Comparison of ENCODE assay signal across 21 cellular contexts in the genomic region with DNA sequence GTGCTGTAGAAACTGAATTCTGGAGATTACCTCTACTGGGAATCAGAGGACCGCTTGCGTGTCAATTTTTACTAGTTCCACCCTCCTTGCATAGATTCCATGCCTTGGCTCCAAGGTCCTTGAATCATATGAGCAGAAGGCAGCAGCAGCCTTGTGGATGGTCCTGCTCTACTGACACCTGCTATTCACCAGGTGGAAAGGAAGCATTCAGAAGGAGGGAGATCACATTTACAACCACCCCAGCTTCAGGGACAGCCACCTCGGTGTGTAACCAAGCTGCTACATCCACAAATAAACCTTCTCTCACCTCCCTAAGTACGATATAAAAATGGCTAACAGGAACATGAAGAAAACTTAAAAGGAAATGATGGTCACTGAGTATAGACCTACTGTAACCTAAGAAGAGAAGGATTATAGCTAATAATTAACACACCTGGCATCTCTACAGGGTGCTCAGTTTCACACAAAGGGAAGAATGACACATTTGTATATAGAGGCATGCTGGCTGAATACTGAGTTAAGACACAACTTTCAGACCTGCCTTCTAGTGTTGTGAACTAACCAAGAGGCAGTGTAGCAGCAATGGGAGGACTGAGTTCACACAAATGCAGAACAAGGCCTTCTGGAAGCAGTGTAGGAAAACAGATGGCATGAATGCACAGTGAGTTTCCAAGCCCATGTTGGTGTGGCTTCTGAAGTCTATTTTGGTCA. TPM values are rescaled to one million over a fixed set of nuclear protein-coding genes. Genes with fewer than 3 reads are reported as not detected.
A peak's percentile ranks its signal among the peaks of the same experiment; 100 is the strongest.
DNase-seq lines count a peak whose midpoint lies in the region; ATAC-seq and TF ChIP-seq lines count a peak whose summit lies in the region.
"Had no signal": no experiment of that assay in that cellular context is flagged by ENCODE, and none has a peak within 500 bp of the region (broad histone marks: within the 10 kb centered on the region; RNA-seq: fewer than 3 reads in every experiment).

No MANE protein-coding gene starts in this region.

- H3K9ac ChIP-seq in neural progenitor cell: no peak overlapping the region

- H3K36me3 Mint-ChIP-seq in neural progenitor cell: no peaks in the 10 kb centered on the region
- H3K36me3 Mint-ChIP-seq: activated naive CD4-positive, alpha-beta T cell treated with anti-CD3 and anti-CD28 coated beads, Interleukin-2, amount 50 U/mL, for 24 hours; stimulated activated effector memory CD8-positive, alpha-beta T cell treated with anti-CD3 and anti-CD28 coated beads, Interleukin-12 subunit alpha, Interleukin-12 subunit beta, amount 100 ng/mL, for 72 hours had no signal

- H3K27me3 Mint-ChIP-seq in neural progenitor cell (ENCODE audit: insufficient read depth, low read depth): peaks cover 4% of the 10 kb centered on the region

- ATAC-seq in GM21390 (IDR thresholded peaks at IDR 0.05; ENCODE audit: unreplicated experiment): no peak
- ATAC-seq: activated T-cell treated with anti-CD3 and anti-CD28 coated beads, Interleukin-2, amount 50 U/mL, for 4 hours; esophagus mucosa; Panc1; SK-N-SH treated with all-trans-retinoic acid at 6 μM for 48 hours; stimulated activated effector memory CD8-positive, alpha-beta T cell treated with anti-CD3 and anti-CD28 coated beads, Interleukin-12 subunit alpha, Interleukin-12 subunit beta, amount 100 ng/mL, for 72 hours had no signal

- H4K20me1 ChIP-seq in neural progenitor cell (ENCODE audit: low read depth): no peaks in the 10 kb centered on the region

- H3K4me1 Mint-ChIP-seq in neural progenitor cell: peaks cover 12% of the 10 kb centered on the region
- H3K4me1 Mint-ChIP-seq: activated naive CD4-positive, alpha-beta T cell treated with anti-CD3 and anti-CD28 coated beads, Interleukin-2, amount 50 U/mL, for 24 hours; stimulated activated effector memory CD8-positive, alpha-beta T cell treated with anti-CD3 and anti-CD28 coated beads, Interleukin-12 subunit alpha, Interleukin-12 subunit beta, amount 100 ng/mL, for 72 hours had no signal

- peaks cover 6% of the 10 kb centered on the region for H3F3A ChIP-seq in neural progenitor cell (ENCODE audit: low read depth)

- H3K27me3 ChIP-seq in neural progenitor cell: no peaks in the 10 kb centered on the region
- no peaks in the 10 kb centered on the region for H3K27me3 ChIP-seq in spleen (replicated peaks in 1 of 7)
- H3K27me3 ChIP-seq in right atrium auricular region: no peaks in the 10 kb centered on the region
- H3K27me3 ChIP-seq: dorsolateral prefrontal cortex, thyroid gland had no signal

- no peaks in the 10 kb centered on the region for H3K79me2 ChIP-seq in neural progenitor cell (ENCODE audit: low read depth)

- H3K4me3 ChIP-seq in neural progenitor cell: no peak overlapping the region
- no peak overlapping the region for H3K4me3 ChIP-seq in spleen
- H3K4me3 ChIP-seq in right atrium auricular region: no peak overlapping the region
- H3K4me3 ChIP-seq: dorsolateral prefrontal cortex, thyroid gland had no signal

- H3K4me3 Mint-ChIP-seq in neural progenitor cell: no peak overlapping the region
- H3K4me3 Mint-ChIP-seq: activated naive CD4-positive, alpha-beta T cell treated with anti-CD3 and anti-CD28 coated beads, Interleukin-2, amount 50 U/mL, for 24 hours; activated T-cell treated with anti-CD3 and anti-CD28 coated beads, Interleukin-2, amount 50 U/mL, for 4 hours; stimulated activated effector memory CD8-positive, alpha-beta T cell treated with anti-CD3 and anti-CD28 coated beads, Interleukin-12 subunit alpha, Interleukin-12 subunit beta, amount 100 ng/mL, for 72 hours had no signal

- no peaks in the 10 kb centered on the region for H3K9me3 ChIP-seq in neural progenitor cell (ENCODE audit: low read depth)
- H3K9me3 ChIP-seq in spleen: no peaks in the 10 kb centered on the region
- no peaks in the 10 kb centered on the region for H3K9me3 ChIP-seq in right atrium auricular region
- H3K9me3 ChIP-seq: thyroid gland had no signal

- no peak overlapping the region for H2AFZ ChIP-seq in neural progenitor cell (replicated peaks)

- WGBS in spleen, 5 donors: 89 to 93% (median 92%) methylated on average over 4 of the region's 4 CpGs

- intact Hi-C loops in spleen (cut with DNase I; ENCODE audit: low total_unique reads): no loop called here

- TF ChIP-seq POLR2A in spleen (IDR thresholded peaks at IDR 0.05): no peak

- H3K27ac ChIP-seq in neural progenitor cell (no peak overlapping the region), spleen (no peak overlapping the region), right atrium auricular region (no peak overlapping the region)
- H3K27ac ChIP-seq: thyroid gland had no signal

- peaks cover 9% of the 10 kb centered on the region for H3K4me1 ChIP-seq in neural progenitor cell
- no peaks in the 10 kb centered on the region for H3K4me1 ChIP-seq in spleen
- no peaks in the 10 kb centered on the region for H3K4me1 ChIP-seq in right atrium auricular region

- peak; percentile 89 for DNase-seq in DMS53 treated with DMSO at 0.1 percent for 48 hours (lab: John Stamatoyannopoulos, UW; ENCODE audit: unreplicated experiment)
- DNase-seq in NCI-H2081 (lab: John Stamatoyannopoulos, UW): peak; percentile 25 to 80
- DNase-seq in cerebellar nuclear complex (lab: John Stamatoyannopoulos, UW): peak; percentile 18 to 30
- peak; percentile 11 for DNase-seq in neural progenitor cell (ENCODE audit: low spot score)
- DNase-seq in spleen: no peak
- no peak for DNase-seq in right atrium auricular region (ENCODE audit: low spot score)
- DNase-seq in activated CD4-positive, alpha-beta T cell treated with anti-CD3 and anti-CD28 coated beads for 4 hours: no peak
- DNase-seq: activated CD4-positive, alpha-beta T cell treated with anti-CD3 and anti-CD28 coated beads, Interleukin-2, amount 50 U/mL, for 4 hours; activated T-cell treated with anti-CD3 and anti-CD28 coated beads, Interleukin-2, amount 50 U/mL, for 4 hours; DND-41; NCI-H524 treated with DMSO at 0.1 percent for 48 hours; thyroid gland had no signal

- H3K36me3 ChIP-seq in neural progenitor cell (no peaks in the 10 kb centered on the region), spleen (no peaks in the 10 kb centered on the region), right atrium auricular region (no peaks in the 10 kb centered on the region)
- H3K36me3 ChIP-seq: thyroid gland had no signal

- no peaks in the 10 kb centered on the region for H3K9me3 Mint-ChIP-seq in neural progenitor cell
- H3K9me3 Mint-ChIP-seq: activated naive CD4-positive, alpha-beta T cell treated with anti-CD3 and anti-CD28 coated beads, Interleukin-2, amount 50 U/mL, for 24 hours; activated T-cell treated with anti-CD3 and anti-CD28 coated beads, Interleukin-2, amount 50 U/mL, for 4 hours; stimulated activated effector memory CD8-positive, alpha-beta T cell treated with anti-CD3 and anti-CD28 coated beads, Interleukin-12 subunit alpha, Interleukin-12 subunit beta, amount 100 ng/mL, for 72 hours had no signal

- no peak overlapping the region for H3K4me2 ChIP-seq in neural progenitor cell

- TF ChIP-seq CTCF in neural progenitor cell (IDR thresholded peaks at IDR 0.05): no peak
- no peak for TF ChIP-seq CTCF in spleen (IDR thresholded peaks at IDR 0.05 in 8 of 11, conservative IDR thresholded peaks at IDR 0.05 in 3 of 11)
- TF ChIP-seq CTCF in right atrium auricular region (IDR thresholded peaks at IDR 0.05): no peak

- no peak overlapping the region for H3K27ac Mint-ChIP-seq in neural progenitor cell
- H3K27ac Mint-ChIP-seq: activated naive CD4-positive, alpha-beta T cell treated with anti-CD3 and anti-CD28 coated beads, Interleukin-2, amount 50 U/mL, for 24 hours; stimulated activated effector memory CD8-positive, alpha-beta T cell treated with anti-CD3 and anti-CD28 coated beads, Interleukin-12 subunit alpha, Interleukin-12 subunit beta, amount 100 ng/mL, for 72 hours had no signal

RNA-seq across cellular contexts. Expression of a gene that starts 46.3 kb away (rescaled TPM):
- total RNA-seq in neural progenitor cell (ENCODE audit: low replicate concordance) (105 and 181 TPM in 2 replicates), spleen (100 to 1,000 TPM in 3 of 7 donors, 10 to 100 TPM in 4; 50.6 to 140 (median 86.9) TPM), right atrium auricular region (10 to 100 TPM; 19.7 to 24.2 TPM)
- polyA plus RNA-seq in spleen: 10 to 100 TPM in 2 of 3 donors, 1 to 10 TPM in 1; 8.8 to 14.2 (median 11.2) TPM

RNA-seq across cellular contexts. Expression of a gene that starts 57.2 kb away (rescaled TPM):
- 0.13 and 0.25 TPM in 2 replicates for total RNA-seq in neural progenitor cell (ENCODE audit: low replicate concordance)
- 1 to 10 TPM; 1.8 to 7.8 (median 3.6) TPM for total RNA-seq in spleen
- polyA plus RNA-seq in spleen: under 1 TPM; 0.11 to 0.28 (median 0.13) TPM
- total RNA-seq in right atrium auricular region: not detected
- total RNA-seq: activated T-cell treated with anti-CD3 and anti-CD28 coated beads, Interleukin-2, amount 50 U/mL, for 4 hours; osteocyte had no signal
- polyA plus RNA-seq: BJ had no signal

Comparison
In these comparisons a context has a peak if more than half of its experiments do, and no peak if none do; other contexts are left out.
1. DNase-seq: peak in DMS53 treated with DMSO at 0.1 percent for 48 hours (single experiment), NCI-H2081 (2 of 2), cerebellar nuclear complex (2 of 2) and neural progenitor cell (single experiment); none in spleen (single experiment), right atrium auricular region (single experiment) and activated CD4-positive, alpha-beta T cell treated with anti-CD3 and anti-CD28 coated beads for 4 hours (0 of 2).